In genomic region chr14:68441532-68441931, GRCh38 we compare ENCODE assay signal across 18 cellular contexts.
A peak's percentile ranks its signal among the peaks of the same experiment; 100 is the strongest.
DNase-seq lines count a peak whose midpoint lies in the region; ATAC-seq and TF ChIP-seq lines count a peak whose summit lies in the region.
"Had no signal": no experiment of that assay in that cellular context is flagged by ENCODE, and none has a peak within 500 bp of the region (broad histone marks: within the 10 kb centered on the region; RNA-seq: fewer than 3 reads in every experiment).

No MANE protein-coding gene starts in this region.

- H3K9me3 Mint-ChIP-seq in activated CD4-positive, alpha-beta T cell treated with anti-CD3 and anti-CD28 coated beads for 36 hours (ENCODE audit: low read depth), result no peaks in the 10 kb centered on the region

- H3K4me3 Mint-ChIP-seq in activated CD4-positive, alpha-beta T cell treated with anti-CD3 and anti-CD28 coated beads for 36 hours, result no peak overlapping the region
- H3K4me3 Mint-ChIP-seq: B cell; CD4-positive, alpha-beta T cell; IgD-negative memory B cell had no signal

- no peaks in the 10 kb centered on the region for H3K27me3 Mint-ChIP-seq in activated CD4-positive, alpha-beta T cell treated with anti-CD3 and anti-CD28 coated beads for 36 hours
- H3K27me3 Mint-ChIP-seq: B cell; CD4-positive, alpha-beta T cell; IgD-negative memory B cell had no signal

- in situ Hi-C loops in G401 (cut with HindIII; ENCODE audit: low sequenced_read_pairs), result no loop called here

- H3K27ac ChIP-seq in RWPE2 (ENCODE audit: poor library complexity, severe bottlenecking) (peak overlapping the region; percentile 43), foreskin keratinocyte (no peak overlapping the region)
- H3K27ac ChIP-seq: C4-2B had no signal

- no peak for ATAC-seq in RWPE2 (ENCODE audit: low read depth)
- ATAC-seq in foreskin keratinocyte, result no peak
- no peak for ATAC-seq in HG02885 (IDR thresholded peaks at IDR 0.05; ENCODE audit: poor library complexity, unreplicated experiment)
- ATAC-seq in activated CD4-positive, alpha-beta T cell treated with anti-CD3 and anti-CD28 coated beads for 36 hours, result no peak
- ATAC-seq: HepG2 had no signal

- peaks cover 2% of the 10 kb centered on the region for H3K36me3 Mint-ChIP-seq in activated CD4-positive, alpha-beta T cell treated with anti-CD3 and anti-CD28 coated beads for 36 hours (ENCODE audit: low read depth)

- TF ChIP-seq CTCF in AG10803 (conservative IDR thresholded peaks at IDR 0.05; ENCODE audit: low read length), result no peak
- TF ChIP-seq CTCF in RWPE2 (IDR thresholded peaks at IDR 0.05; ENCODE audit: poor library complexity, severe bottlenecking), result no peak
- TF ChIP-seq CTCF in foreskin keratinocyte (conservative IDR thresholded peaks at IDR 0.05), result no peak

- intact Hi-C loops in activated CD4-positive, alpha-beta T cell treated with anti-CD3 and anti-CD28 coated beads for 36 hours (cut with DNase I, micrococcal nuclease), result no loop called here

- peaks cover 3% of the 10 kb centered on the region for H3K4me1 Mint-ChIP-seq in activated CD4-positive, alpha-beta T cell treated with anti-CD3 and anti-CD28 coated beads for 36 hours

- CTCF ChIA-PET in activated CD4-positive, alpha-beta T cell treated with anti-CD3 and anti-CD28 coated beads for 36 hours (lab: Charles Lee), result interaction anchor here (0.6 to 0.7 kb wide), 2 partner anchors 11 to 396 kb away, joined by 3 read pairs; no protein-coding TSS in a partner anchor

- H3K27me3 ChIP-seq in RWPE2 (ENCODE audit: insufficient read depth, poor library complexity, severe bottlenecking) (no peaks in the 10 kb centered on the region), foreskin keratinocyte (no peaks in the 10 kb centered on the region)

- POLR2A ChIA-PET in activated CD4-positive, alpha-beta T cell treated with anti-CD3 and anti-CD28 coated beads for 36 hours (lab: Charles Lee), result no interaction called here

- no peaks in the 10 kb centered on the region for H3K36me3 ChIP-seq in RWPE2 (ENCODE audit: low read depth)
- H3K36me3 ChIP-seq: HAP-1 had no signal

- H3K4me3 ChIP-seq in AG10803 (ENCODE audit: low read length), result no peak overlapping the region
- no peak overlapping the region for H3K4me3 ChIP-seq in RWPE2 (ENCODE audit: severe bottlenecking)
- H3K4me3 ChIP-seq: HAP-1 had no signal

- peak; percentile 30 for DNase-seq in AG10803 (ENCODE audit: low read depth)
- DNase-seq in EH (ENCODE audit: low read depth), result peak; percentile 22
- DNase-seq in RWPE2 (ENCODE audit: low spot score), result no peak
- DNase-seq in fibroblast of gingiva (ENCODE audit: low read depth), result peak; percentile 11
- DNase-seq in G401 (ENCODE audit: low spot score), result no peak
- no peak for DNase-seq in foreskin keratinocyte
- no peak for DNase-seq in activated CD4-positive, alpha-beta T cell treated with anti-CD3 and anti-CD28 coated beads for 36 hours
- DNase-seq: 8988T; Caco-2; CD4-positive, alpha-beta T cell; GF-D8; KBM-7 had no signal

- peaks cover 5% of the 10 kb centered on the region for H3K4me1 ChIP-seq in RWPE2 (ENCODE audit: insufficient read depth, poor library complexity, severe bottlenecking)
- no peaks in the 10 kb centered on the region for H3K4me1 ChIP-seq in foreskin keratinocyte
- H3K4me1 ChIP-seq: Caco-2, HAP-1 had no signal

- H3K27ac Mint-ChIP-seq in activated CD4-positive, alpha-beta T cell treated with anti-CD3 and anti-CD28 coated beads for 36 hours, result no peak overlapping the region
- H3K27ac Mint-ChIP-seq: B cell; CD4-positive, alpha-beta T cell; IgD-negative memory B cell had no signal

- no peaks in the 10 kb centered on the region for H3K9me3 ChIP-seq in RWPE2 (ENCODE audit: severe bottlenecking)
- H3K9me3 ChIP-seq: Caco-2, HAP-1 had no signal

Comparison
In these comparisons a context has a peak if more than half of its experiments do, and no peak if none do; other contexts are left out.
1. DNase-seq: peak in AG10803 (single experiment), EH (single experiment) and fibroblast of gingiva (single experiment); none in RWPE2 (single experiment), G401 (single experiment), foreskin keratinocyte (0 of 2) and activated CD4-positive, alpha-beta T cell treated with anti-CD3 and anti-CD28 coated beads for 36 hours (single experiment).